In genomic region chr5:106510321-106510720, GRCh38 we compare ENCODE assay signal across 25 cellular contexts.
"Had no signal": no experiment of that assay in that cellular context is flagged by ENCODE, and none has a peak within 500 bp of the region (broad histone marks: within the 10 kb centered on the region; RNA-seq: fewer than 3 reads in every experiment).

No MANE protein-coding gene starts in this region.

- H3K36me3 ChIP-seq: brain microvascular endothelial cell had no signal

- H3K27ac ChIP-seq: brain microvascular endothelial cell, KMS-11, SK-N-MC had no signal

- H3K27me3 ChIP-seq: brain microvascular endothelial cell had no signal

- DNase-seq: activated CD4-positive, alpha-beta T cell treated with anti-CD3 and anti-CD28 coated beads, Interleukin-2, amount 10 ng/mL, durations not matched to agents 24 days and 14 days; activated CD4-positive, alpha-beta T cell treated with anti-CD3 and anti-CD28 coated beads, Interleukin-2, amount 50 U/mL, for 4 hours; activated CD8-positive, alpha-beta T cell treated with anti-CD3 and anti-CD28 coated beads for 36 hours; activated effector memory CD4-positive, alpha-beta T cell treated with anti-CD3 and anti-CD28 coated beads, Interleukin-2, amount 50 U/mL, for 16 hours; activated naive CD4-positive, alpha-beta T cell; activated naive CD4-positive, alpha-beta T cell treated with anti-CD3 and anti-CD28 coated beads, Interleukin-2, amount 50 U/mL, for 16 hours; activated naive CD8-positive, alpha-beta T cell treated with anti-CD3 and anti-CD28 coated beads for 36 hours; activated T-cell treated with anti-CD3 and anti-CD28 coated beads, Interleukin-2, amount 50 U/mL, for 1 hour; activated T-cell treated with anti-CD3 and anti-CD28 coated beads, Interleukin-2, amount 50 U/mL, for 72 hours; amniotic stem cell; aorta; brain microvascular endothelial cell; NCI-H1105; NCI-H1436; NCI-H1694; NCI-H1930; NCI-H2081 treated with DMSO at 0.1 percent for 48 hours; NCI-H345; NCI-H524 treated with DMSO at 0.1 percent for 48 hours; Right ventricle myocardium superior had no signal

- FAIRE-seq: TTC549 had no signal

- ATAC-seq: activated CD8-positive, alpha-beta T cell treated with anti-CD3 and anti-CD28 coated beads for 36 hours; activated T-cell treated with anti-CD3 and anti-CD28 coated beads, Interleukin-2, amount 50 U/mL, for 72 hours; activated T-helper 17 cell treated with anti-CD3 and anti-CD28 coated beads, Interleukin-2, amount 50 U/mL, for 72 hours; Panc1 had no signal

- H3K4me3 ChIP-seq: SK-N-MC had no signal
